Comparison of ENCODE assay signal across 8 cellular contexts in genomic region chr2:128027278-128027800, GRCh38. TPM values are rescaled to one million over a fixed set of nuclear protein-coding genes. Genes with fewer than 3 reads are reported as not detected.
DNase-seq lines count a peak whose midpoint lies in the region; ATAC-seq and TF ChIP-seq lines count a peak whose summit lies in the region.

No MANE protein-coding gene starts in this region.

- intact Hi-C loops in activated CD4-positive, alpha-beta T cell treated with anti-CD3 and anti-CD28 coated beads for 36 hours (cut with DNase I, micrococcal nuclease), result loop anchor here (1.0 to 10.0 kb wide), 10 partner anchors 64 to 1847 kb away; partner anchors contain the start of genes ERCC3 (in 1 of the 2), GYPC (in 1 of the 2), SFT2D3 (in 1 of the 2) and UGGT1 (in 1 of the 2)

- H3K27ac Mint-ChIP-seq in activated CD4-positive, alpha-beta T cell treated with anti-CD3 and anti-CD28 coated beads for 36 hours, result peak overlapping the region; percentile 53

- H3K4me3 Mint-ChIP-seq in activated CD4-positive, alpha-beta T cell treated with anti-CD3 and anti-CD28 coated beads for 36 hours, result peak overlapping the region; percentile 93

- no peaks in the 10 kb centered on the region for H3K27me3 Mint-ChIP-seq in activated CD4-positive, alpha-beta T cell treated with anti-CD3 and anti-CD28 coated beads for 36 hours

- peak; percentile 92 for DNase-seq in AML-193 (lab: John Stamatoyannopoulos, UW)
- DNase-seq in GM19240 (ENCODE audit: insufficient read length, low spot score), result peak; percentile 92
- peak; percentile 95 for DNase-seq in NCI-H510A (lab: John Stamatoyannopoulos, UW)
- peak; percentile 100 for DNase-seq in activated CD4-positive, alpha-beta T cell treated with anti-CD3 and anti-CD28 coated beads for 36 hours
- peak; percentile 99 for DNase-seq in choroid plexus epithelial cell (ENCODE audit: low read depth)
- DNase-seq in kidney tubule cell (ENCODE audit: low spot score), result peak; percentile 99
- DNase-seq in stimulated activated CD4-positive, alpha-beta T cell treated with anti-CD3 and anti-CD28 coated beads, Interleukin-15, amount 100 ng/mL, for 48 hours (ENCODE audit: low read depth in 2 of 2), result peak; percentile 99

- H3K4me3 ChIP-seq in choroid plexus epithelial cell (ENCODE audit: low read depth, low read length), result peak overlapping the region; percentile 99

- no peaks in the 10 kb centered on the region for H3K9me3 Mint-ChIP-seq in activated CD4-positive, alpha-beta T cell treated with anti-CD3 and anti-CD28 coated beads for 36 hours (ENCODE audit: low read depth)

- TF ChIP-seq CTCF in choroid plexus epithelial cell (conservative IDR thresholded peaks at IDR 0.05; ENCODE audit: low read depth, low read length), result no peak

- peaks cover 13% of the 10 kb centered on the region for H3K4me1 Mint-ChIP-seq in activated CD4-positive, alpha-beta T cell treated with anti-CD3 and anti-CD28 coated beads for 36 hours

- peaks cover 9% of the 10 kb centered on the region for H3K36me3 Mint-ChIP-seq in activated CD4-positive, alpha-beta T cell treated with anti-CD3 and anti-CD28 coated beads for 36 hours (ENCODE audit: low read depth)

- CTCF ChIA-PET in activated CD4-positive, alpha-beta T cell treated with anti-CD3 and anti-CD28 coated beads for 36 hours (lab: Charles Lee), result no interaction called here

- POLR2A ChIA-PET in activated CD4-positive, alpha-beta T cell treated with anti-CD3 and anti-CD28 coated beads for 36 hours (lab: Charles Lee), result interaction anchor here (0.9 kb wide), 1 partner anchor 501 kb away, joined by 3 read pairs; the partner anchor contains the start of gene IWS1

- peak; percentile 72 for ATAC-seq in HG03442 (IDR thresholded peaks at IDR 0.05; ENCODE audit: unreplicated experiment)
- ATAC-seq in activated CD4-positive, alpha-beta T cell treated with anti-CD3 and anti-CD28 coated beads for 36 hours, result peak; percentile 90

RNA-seq across cellular contexts. Expression of gene SAP130, which starts 0.5 kb away (rescaled TPM):
- 10 to 100 TPM; 28.2 to 35.8 TPM for total RNA-seq in activated CD4-positive, alpha-beta T cell treated with anti-CD3 and anti-CD28 coated beads for 36 hours

Comparison
In these comparisons a context has a peak if more than half of its experiments do, and no peak if none do; other contexts are left out.
1. Peak in every context shown above with its lines: DNase-seq, ATAC-seq and H3K4me3 ChIP-seq.